1 cellular context compared by ENCODE assay signal in the genomic region with DNA sequence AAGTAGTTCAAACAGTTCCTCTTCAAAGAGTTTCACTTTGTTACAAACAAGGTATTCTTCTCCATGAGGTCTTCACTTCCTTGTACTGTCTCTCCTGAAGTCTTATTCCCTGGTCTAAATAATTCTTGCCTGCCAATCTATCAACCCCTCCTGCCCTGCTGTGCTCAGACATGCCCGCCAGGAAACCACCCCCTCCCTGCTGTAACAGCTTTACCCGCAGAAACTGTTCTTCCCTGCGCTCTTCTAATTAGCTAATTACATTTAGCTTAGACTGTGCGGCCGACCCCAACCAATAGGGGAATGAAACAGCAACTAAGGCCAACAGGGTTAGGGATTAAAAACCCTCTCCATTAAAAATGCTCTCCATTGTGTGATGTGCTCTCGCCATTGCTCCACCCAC.
A peak's percentile ranks its signal among the peaks of the same experiment; 100 is the strongest.
TF ChIP-seq lines count a peak whose summit lies in the region.

No MANE protein-coding gene starts in this region.

TF ChIP-seq in GM12878, 131 proteins besides CTCF, POLR2A, EP300 and RAD21 (continued from another document):
- TF ChIP-seq, protein P1, sequence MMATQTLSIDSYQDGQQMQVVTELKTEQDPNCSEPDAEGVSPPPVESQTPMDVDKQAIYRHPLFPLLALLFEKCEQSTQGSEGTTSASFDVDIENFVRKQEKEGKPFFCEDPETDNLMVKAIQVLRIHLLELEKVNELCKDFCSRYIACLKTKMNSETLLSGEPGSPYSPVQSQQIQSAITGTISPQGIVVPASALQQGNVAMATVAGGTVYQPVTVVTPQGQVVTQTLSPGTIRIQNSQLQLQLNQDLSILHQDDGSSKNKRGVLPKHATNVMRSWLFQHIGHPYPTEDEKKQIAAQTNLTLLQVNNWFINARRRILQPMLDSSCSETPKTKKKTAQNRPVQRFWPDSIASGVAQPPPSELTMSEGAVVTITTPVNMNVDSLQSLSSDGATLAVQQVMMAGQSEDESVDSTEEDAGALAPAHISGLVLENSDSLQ (IDR thresholded peaks at IDR 0.05), result 0 out of 2 replicates have a peak, but pooled peaks have one; percentile 40
- peak; percentile 44; the same call in 1 of the 2 replicates for TF ChIP-seq MTA2 (IDR thresholded peaks at IDR 0.05; ENCODE audit: low read depth)
